21 cellular contexts compared by ENCODE assay signal in the genomic region with DNA sequence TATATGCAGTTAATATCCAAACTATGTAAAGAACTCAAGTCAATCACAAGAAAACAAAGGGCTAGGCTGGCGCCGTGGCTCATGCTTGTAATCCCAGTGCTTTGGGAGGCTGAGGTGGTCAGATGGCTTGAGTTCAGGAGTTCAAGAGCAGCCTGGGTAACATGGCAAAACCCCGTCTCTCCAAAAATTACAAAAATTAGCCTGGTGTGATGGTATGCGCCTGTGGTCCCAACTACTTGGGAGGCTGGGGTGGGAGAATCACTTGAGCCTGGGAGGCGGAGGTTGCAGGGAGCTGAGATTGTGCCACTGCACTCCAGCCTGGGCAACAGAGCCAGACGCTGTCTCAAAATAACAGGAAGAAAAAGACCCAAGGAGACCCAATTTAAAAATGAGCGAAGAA.
DNase-seq lines count a peak whose midpoint lies in the region; ATAC-seq, FAIRE-seq and TF ChIP-seq lines count a peak whose summit lies in the region.
"Had no signal": no experiment of that assay in that cellular context is flagged by ENCODE, and none has a peak within 500 bp of the region (broad histone marks: within the 10 kb centered on the region; RNA-seq: fewer than 3 reads in every experiment).

No MANE protein-coding gene starts in this region.

- H3K9me3 ChIP-seq in astrocyte (ENCODE audit: insufficient read depth, low read depth, low read length): no peaks in the 10 kb centered on the region
- H3K9me3 ChIP-seq in endodermal cell (ENCODE audit: control insufficient read depth, low read length): no peaks in the 10 kb centered on the region
- peaks cover 0 to 5% of the 10 kb centered on the region in 2 donors for H3K9me3 ChIP-seq in lung (ENCODE audit: control insufficient read depth in 2 of 2, insufficient read depth in 1 of 2, low read length in 1 of 2)
- peaks cover 16% of the 10 kb centered on the region for H3K9me3 ChIP-seq in WERI-Rb-1 (ENCODE audit: severe bottlenecking)
- H3K9me3 ChIP-seq: A549, Caco-2 had no signal

- H3K4me3 Mint-ChIP-seq in astrocyte (ENCODE audit: unreplicated experiment): no peak overlapping the region
- no peak overlapping the region for H3K4me3 Mint-ChIP-seq in endodermal cell
- H3K4me3 Mint-ChIP-seq: B cell; CD4-positive, alpha-beta T cell; CD8-positive, alpha-beta T cell had no signal

- no peaks in the 10 kb centered on the region for H4K20me1 ChIP-seq in astrocyte (ENCODE audit: insufficient read depth, low read length)
- H4K20me1 ChIP-seq: BLaER1 treated with 17β-estradiol and CSF1 and Interleukin-3, amounts not matched to agents 10 nM and 100 nM had no signal

- ATAC-seq in lung (ENCODE audit: insufficient read depth, low FRiP score): no peak
- no peak for ATAC-seq in HG03095 (IDR thresholded peaks at IDR 0.05; ENCODE audit: unreplicated experiment)
- ATAC-seq: A549; CD8-positive, alpha-beta T cell had no signal

- H3K27me3 Mint-ChIP-seq in astrocyte (ENCODE audit: low read depth, unreplicated experiment) (peaks cover 10% of the 10 kb centered on the region), endodermal cell (ENCODE audit: insufficient read depth) (no peaks in the 10 kb centered on the region)

- H3K79me2 ChIP-seq in astrocyte (ENCODE audit: insufficient read depth, low read length): no peaks in the 10 kb centered on the region

- 89 to 92% methylated on average over 4 to 7 of the region's 7 CpGs for WGBS in endodermal cell (ENCODE audit: insufficient coverage in 1 of 2, insufficient read length in 1 of 2), 2 experiments
- 90 to 95% methylated on average over 7 of the region's 7 CpGs for WGBS in lung, 2 donors

- H3K4me3 ChIP-seq in astrocyte (ENCODE audit: insufficient read depth, low read depth, low read length): no peak overlapping the region
- no peak overlapping the region for H3K4me3 ChIP-seq in endodermal cell (ENCODE audit: low read length)
- H3K4me3 ChIP-seq in lung: no peak overlapping the region
- H3K4me3 ChIP-seq in WERI-Rb-1 (ENCODE audit: low read depth, low read length): no peak overlapping the region
- H3K4me3 ChIP-seq: A549; BLaER1 treated with 17β-estradiol and CSF1 and Interleukin-3, amounts not matched to agents 10 nM and 100 nM had no signal

- H3K9ac ChIP-seq in astrocyte (ENCODE audit: low read length) (no peak overlapping the region), endodermal cell (ENCODE audit: extremely low read depth, low read length, poor library complexity, severe bottlenecking) (no peak overlapping the region)
- H3K9ac ChIP-seq: BLaER1 treated with 17β-estradiol and CSF1 and Interleukin-3, amounts not matched to agents 10 nM and 100 nM had no signal

- no peak overlapping the region for H2AFZ ChIP-seq in astrocyte (ENCODE audit: low read depth, low read length)

- H3K4me1 ChIP-seq in astrocyte (ENCODE audit: insufficient read depth, low read length) (peaks cover 3% of the 10 kb centered on the region), endodermal cell (ENCODE audit: control insufficient read depth, insufficient read depth, low read length) (no peaks in the 10 kb centered on the region), lung (ENCODE audit: control insufficient read depth in 2 of 2, insufficient read depth in 2 of 2, low read length in 2 of 2) (no peaks in the 10 kb centered on the region)
- H3K4me1 ChIP-seq: A549, Caco-2 had no signal

- TF ChIP-seq CTCF in astrocyte (IDR thresholded peaks at IDR 0.05; ENCODE audit: insufficient read depth, low read depth, low read length): no peak
- no peak for TF ChIP-seq CTCF in endodermal cell (conservative IDR thresholded peaks at IDR 0.05)
- TF ChIP-seq CTCF in lung (IDR thresholded peaks at IDR 0.05; ENCODE audit: control extremely low read depth, extremely low read depth): no peak
- TF ChIP-seq CTCF in WERI-Rb-1 (IDR thresholded peaks at IDR 0.05; ENCODE audit: low read depth, low read length): no peak

- H3K27me3 ChIP-seq in astrocyte (ENCODE audit: insufficient read depth, low read length): no peaks in the 10 kb centered on the region
- no peaks in the 10 kb centered on the region for H3K27me3 ChIP-seq in endodermal cell (ENCODE audit: control insufficient read depth, insufficient read depth, low read length, poor library complexity, severe bottlenecking)
- no peaks in the 10 kb centered on the region for H3K27me3 ChIP-seq in lung (ENCODE audit: control insufficient read depth, insufficient read depth)
- no peaks in the 10 kb centered on the region for H3K27me3 ChIP-seq in WERI-Rb-1 (ENCODE audit: insufficient read depth, low read depth, severe bottlenecking)
- H3K27me3 ChIP-seq: BLaER1 treated with 17β-estradiol and CSF1 and Interleukin-3, amounts not matched to agents 10 nM and 100 nM had no signal

- H3K27ac ChIP-seq in astrocyte (ENCODE audit: low read depth, low read length): no peak overlapping the region
- H3K27ac ChIP-seq in endodermal cell (ENCODE audit: low read depth, low read length): no peak overlapping the region
- no peak overlapping the region for H3K27ac ChIP-seq in lung (ENCODE audit: low read depth in 1 of 2, low read length in 1 of 2)
- H3K27ac ChIP-seq in WERI-Rb-1: no peak overlapping the region
- H3K27ac ChIP-seq: 22Rv1; A549; BLaER1 treated with 17β-estradiol and CSF1 and Interleukin-3, amounts not matched to agents 10 nM and 100 nM; C4-2B had no signal

- peaks cover 14% of the 10 kb centered on the region for H3K9me3 Mint-ChIP-seq in astrocyte (ENCODE audit: unreplicated experiment)
- H3K9me3 Mint-ChIP-seq in endodermal cell: peaks cover 4% of the 10 kb centered on the region

- peaks cover 3% of the 10 kb centered on the region for H3K4me1 Mint-ChIP-seq in astrocyte (ENCODE audit: low read depth, unreplicated experiment)
- peaks cover 2% of the 10 kb centered on the region for H3K4me1 Mint-ChIP-seq in endodermal cell

- DNase-seq in astrocyte (ENCODE audit: low read depth) (no peak), endodermal cell (peak; percentile 26), lung (ENCODE audit: low spot score) (peak; percentile 15), NOMO-1 treated with dmso at 0.1 percent for 144 hours (lab: John Stamatoyannopoulos, UW; ENCODE audit: unreplicated experiment) (no peak), WERI-Rb-1 (no peak)
- DNase-seq: AML-193; Caco-2; Calu3; CD4-positive, alpha-beta T cell; CD8-positive, alpha-beta T cell; DMS79 treated with DMSO at 0.1 percent for 48 hours; GF-D8 had no signal

- H3K36me3 Mint-ChIP-seq in astrocyte (ENCODE audit: low read depth, unreplicated experiment) (no peaks in the 10 kb centered on the region), endodermal cell (ENCODE audit: low read depth) (no peaks in the 10 kb centered on the region)
- H3K36me3 Mint-ChIP-seq: CD8-positive, alpha-beta T cell had no signal

- no peak for FAIRE-seq in astrocyte (lab: Jason Lieb, UNC)
- FAIRE-seq: A549, D721Med, G401.6, GM12891 had no signal

- H3K27ac Mint-ChIP-seq in astrocyte (ENCODE audit: unreplicated experiment) (no peak overlapping the region), endodermal cell (no peak overlapping the region)
- H3K27ac Mint-ChIP-seq: B cell; CD4-positive, alpha-beta T cell; CD8-positive, alpha-beta T cell had no signal

- H3K36me3 ChIP-seq in astrocyte (ENCODE audit: insufficient read depth, low read length) (no peaks in the 10 kb centered on the region), endodermal cell (ENCODE audit: control insufficient read depth, insufficient read depth, low read length) (no peaks in the 10 kb centered on the region), lung (ENCODE audit: control insufficient read depth in 2 of 2, insufficient read depth in 2 of 2, low read length in 2 of 2) (no peaks in the 10 kb centered on the region), WERI-Rb-1 (no peaks in the 10 kb centered on the region)

- H3K4me2 ChIP-seq in astrocyte (ENCODE audit: low read length): peak overlapping the region; percentile 44
- H3K4me2 ChIP-seq: A549; BLaER1 treated with 17β-estradiol and CSF1 and Interleukin-3, amounts not matched to agents 10 nM and 100 nM had no signal

Comparison
In these comparisons a context has a peak if more than half of its experiments do, and no peak if none do; other contexts are left out.
1. DNase-seq: peak in endodermal cell (single experiment) and lung (single experiment); none in astrocyte (single experiment), NOMO-1 treated with dmso at 0.1 percent for 144 hours (single experiment) and WERI-Rb-1 (single experiment).